17 cellular contexts compared by ENCODE assay signal in genomic region chr13:30006246-30006645, GRCh38.
DNase-seq lines count a peak whose midpoint lies in the region; ATAC-seq lines count a peak whose summit lies in the region.
"Had no signal": no experiment of that assay in that cellular context is flagged by ENCODE, and none has a peak within 500 bp of the region (broad histone marks: within the 10 kb centered on the region; RNA-seq: fewer than 3 reads in every experiment).

No MANE protein-coding gene starts in this region.

- H3K9me3 Mint-ChIP-seq in activated CD4-positive, alpha-beta T cell treated with anti-CD3 and anti-CD28 coated beads, Interleukin-2, amount 10 ng/mL, durations not matched to agents 24 days and 14 days, result no peaks in the 10 kb centered on the region
- H3K9me3 Mint-ChIP-seq in activated CD4-positive, alpha-beta T cell treated with anti-CD3 and anti-CD28 coated beads for 36 hours (ENCODE audit: low read depth), result no peaks in the 10 kb centered on the region
- H3K9me3 Mint-ChIP-seq: CD8-positive, alpha-beta T cell had no signal

- intact Hi-C loops in activated CD4-positive, alpha-beta T cell treated with anti-CD3 and anti-CD28 coated beads, Interleukin-2, amount 10 ng/mL, durations not matched to agents 24 days and 14 days (cut with micrococcal nuclease), result loop anchor here (10.0 kb wide), 1 partner anchor 161 kb away; no protein-coding TSS in a partner anchor
- intact Hi-C loops in activated CD4-positive, alpha-beta T cell treated with anti-CD3 and anti-CD28 coated beads for 36 hours (cut with DNase I, micrococcal nuclease), result no loop called here

- no peaks in the 10 kb centered on the region for H3K9me3 ChIP-seq in T-helper 17 cell (ENCODE audit: control insufficient read depth, low read length, poor library complexity, severe bottlenecking)
- H3K9me3 ChIP-seq: BE2C had no signal

- POLR2A ChIA-PET in activated CD4-positive, alpha-beta T cell treated with anti-CD3 and anti-CD28 coated beads for 36 hours (lab: Charles Lee), result no interaction called here

- in situ Hi-C loops in KBM-7 (cut with MboI; ENCODE audit: low pct_unique_long_range_greater_than_20kb, low sequenced_read_pairs), result no loop called here

- H3K4me3 Mint-ChIP-seq in activated CD4-positive, alpha-beta T cell treated with anti-CD3 and anti-CD28 coated beads, Interleukin-2, amount 10 ng/mL, durations not matched to agents 24 days and 14 days, result no peak overlapping the region
- H3K4me3 Mint-ChIP-seq in activated CD4-positive, alpha-beta T cell treated with anti-CD3 and anti-CD28 coated beads for 36 hours, result no peak overlapping the region
- H3K4me3 Mint-ChIP-seq in T-helper 17 cell, result no peak overlapping the region
- H3K4me3 Mint-ChIP-seq: CD8-positive, alpha-beta T cell had no signal

- CTCF ChIA-PET in activated CD4-positive, alpha-beta T cell treated with anti-CD3 and anti-CD28 coated beads for 36 hours (lab: Charles Lee), result interaction anchor here (0.7 to 1.9 kb wide), 2 partner anchors 22 to 109 kb away, joined by 3 to 6 read pairs; no protein-coding TSS in a partner anchor

- ATAC-seq in activated CD4-positive, alpha-beta T cell treated with anti-CD3 and anti-CD28 coated beads for 36 hours, result no peak
- ATAC-seq in T-helper 17 cell, result no peak
- no peak for ATAC-seq in GM21717 (IDR thresholded peaks at IDR 0.05; ENCODE audit: unreplicated experiment)
- ATAC-seq: CD8-positive, alpha-beta T cell had no signal

- H3K27ac Mint-ChIP-seq in activated CD4-positive, alpha-beta T cell treated with anti-CD3 and anti-CD28 coated beads, Interleukin-2, amount 10 ng/mL, durations not matched to agents 24 days and 14 days, result peak overlapping the region; percentile 26
- no peak overlapping the region for H3K27ac Mint-ChIP-seq in activated CD4-positive, alpha-beta T cell treated with anti-CD3 and anti-CD28 coated beads for 36 hours
- peak overlapping the region; percentile 44 for H3K27ac Mint-ChIP-seq in T-helper 17 cell
- H3K27ac Mint-ChIP-seq: CD8-positive, alpha-beta T cell had no signal

- H3K4me1 Mint-ChIP-seq in activated CD4-positive, alpha-beta T cell treated with anti-CD3 and anti-CD28 coated beads, Interleukin-2, amount 10 ng/mL, durations not matched to agents 24 days and 14 days, result peaks cover 29% of the 10 kb centered on the region
- peaks cover 17% of the 10 kb centered on the region for H3K4me1 Mint-ChIP-seq in activated CD4-positive, alpha-beta T cell treated with anti-CD3 and anti-CD28 coated beads for 36 hours
- H3K4me1 Mint-ChIP-seq in T-helper 17 cell, result peaks cover 14% of the 10 kb centered on the region

- no peaks in the 10 kb centered on the region for H3K36me3 Mint-ChIP-seq in activated CD4-positive, alpha-beta T cell treated with anti-CD3 and anti-CD28 coated beads, Interleukin-2, amount 10 ng/mL, durations not matched to agents 24 days and 14 days (ENCODE audit: low read depth)
- no peaks in the 10 kb centered on the region for H3K36me3 Mint-ChIP-seq in activated CD4-positive, alpha-beta T cell treated with anti-CD3 and anti-CD28 coated beads for 36 hours (ENCODE audit: low read depth)
- H3K36me3 Mint-ChIP-seq in T-helper 17 cell (ENCODE audit: low read depth), result peaks cover 1% of the 10 kb centered on the region
- H3K36me3 Mint-ChIP-seq: CD8-positive, alpha-beta T cell had no signal

- peaks cover 14% of the 10 kb centered on the region for H3K27me3 Mint-ChIP-seq in activated CD4-positive, alpha-beta T cell treated with anti-CD3 and anti-CD28 coated beads, Interleukin-2, amount 10 ng/mL, durations not matched to agents 24 days and 14 days
- peaks cover 2% of the 10 kb centered on the region for H3K27me3 Mint-ChIP-seq in activated CD4-positive, alpha-beta T cell treated with anti-CD3 and anti-CD28 coated beads for 36 hours
- peaks cover 40% of the 10 kb centered on the region for H3K27me3 Mint-ChIP-seq in T-helper 17 cell

- peak; percentile 62 for DNase-seq in activated CD4-positive, alpha-beta T cell treated with anti-CD3 and anti-CD28 coated beads, Interleukin-2, amount 10 ng/mL, durations not matched to agents 24 days and 14 days
- DNase-seq in activated CD4-positive, alpha-beta T cell treated with anti-CD3 and anti-CD28 coated beads for 36 hours, result no peak
- peak; percentile 57 to 81 for DNase-seq in AML-193 (lab: John Stamatoyannopoulos, UW)
- peak; percentile 27 for DNase-seq in KBM-7
- no peak for DNase-seq in T-helper 17 cell
- DNase-seq in D341Med (ENCODE audit: low spot score), result no peak
- DNase-seq in NAMALWA (ENCODE audit: low spot score), result no peak
- DNase-seq: BE2C; Calu3; CD8-positive, alpha-beta T cell; MM.1S; NCI-H1417; NCI-H187 treated with DMSO at 0.1 percent for 48 hours; NCI-H345; NCI-H524 treated with DMSO at 0.1 percent for 48 hours; PC-9 had no signal

Comparison
In these comparisons a context has a peak if more than half of its experiments do, and no peak if none do; other contexts are left out.
1. DNase-seq: peak in activated CD4-positive, alpha-beta T cell treated with anti-CD3 and anti-CD28 coated beads, Interleukin-2, amount 10 ng/mL, durations not matched to agents 24 days and 14 days (single experiment), AML-193 (2 of 2) and KBM-7 (single experiment); none in activated CD4-positive, alpha-beta T cell treated with anti-CD3 and anti-CD28 coated beads for 36 hours (single experiment), T-helper 17 cell (0 of 3), D341Med (single experiment) and NAMALWA (single experiment).